In the genomic region with DNA sequence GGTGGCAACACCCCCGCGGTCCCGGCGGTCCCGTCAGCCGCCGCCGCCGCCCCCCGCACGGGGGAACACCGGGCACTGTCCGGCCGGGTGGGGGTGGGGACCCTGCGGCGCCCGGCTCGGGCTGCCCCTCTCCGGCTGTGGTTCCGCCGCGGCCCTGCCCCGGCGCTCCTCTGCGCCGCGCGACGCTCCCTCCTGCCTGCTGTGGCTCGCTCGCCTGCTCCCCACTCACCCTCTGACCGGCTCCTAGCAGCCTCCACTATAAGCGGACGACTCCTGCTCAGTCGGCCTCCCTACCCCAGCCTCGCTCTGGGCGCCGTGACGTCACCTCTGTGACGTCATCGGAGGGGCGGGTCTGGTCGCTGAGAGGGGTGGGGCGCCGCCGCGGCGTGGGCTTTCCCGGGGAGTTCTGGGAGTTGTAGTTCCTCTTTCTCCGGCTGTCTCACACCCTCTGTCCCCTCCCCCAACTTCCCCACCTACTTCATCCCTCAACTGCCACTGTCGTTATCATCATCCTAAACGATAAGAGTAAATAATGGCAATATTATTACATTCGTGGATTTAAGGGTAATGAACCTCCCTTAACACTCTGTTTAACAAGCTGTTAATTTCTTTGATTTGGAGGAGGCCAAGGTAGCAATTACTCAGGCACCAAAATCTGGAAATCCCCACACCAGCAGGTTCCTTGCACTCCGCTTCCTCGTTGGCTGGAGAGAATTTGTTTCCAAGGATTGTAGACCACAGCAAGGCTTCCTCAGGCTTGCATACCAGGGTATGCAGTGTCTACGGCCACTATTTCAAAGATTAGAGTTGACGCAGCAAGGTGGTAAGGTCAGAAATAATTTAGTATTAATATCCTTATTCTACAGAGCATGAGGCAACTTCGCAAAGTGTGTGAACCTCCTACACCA, we compare ENCODE assay signal across 8 cellular contexts. TPM values are rescaled to one million over a fixed set of nuclear protein-coding genes. Genes with fewer than 3 reads are reported as not detected.
DNase-seq lines count a peak whose midpoint lies in the region; ATAC-seq and TF ChIP-seq lines count a peak whose summit lies in the region.

UBE2H (minus strand) TSS at position 308 of the 908 bp plus-strand sequence. CDS start 405 bp downstream, outside the sequence.

- H3K36me3 ChIP-seq in upper lobe of right lung, result no peaks in the 10 kb centered on the region

- peak; percentile 65 for ATAC-seq in HG02763 (IDR thresholded peaks at IDR 0.05; ENCODE audit: unreplicated experiment)
- ATAC-seq in left cardiac atrium, result peak; percentile 91 to 93
- ATAC-seq in upper lobe of right lung, result peak; percentile 91

- H3K9me3 Mint-ChIP-seq in T-helper 1 cell treated with Interleukin-12 subunit alpha and Interleukin-12 subunit beta and Interleukin-4 antibody, amounts not matched to agents 30 μg/mL and 1 μg/mL, for 36 hours, result no peaks in the 10 kb centered on the region
- H3K9me3 Mint-ChIP-seq in progenitor cell of endocrine pancreas (ENCODE audit: low read depth), result no peaks in the 10 kb centered on the region

- no peaks in the 10 kb centered on the region for H3K27me3 ChIP-seq in upper lobe of right lung

- peaks cover 4% of the 10 kb centered on the region for H3K4me1 Mint-ChIP-seq in T-helper 1 cell treated with Interleukin-12 subunit alpha and Interleukin-12 subunit beta and Interleukin-4 antibody, amounts not matched to agents 30 μg/mL and 1 μg/mL, for 36 hours (ENCODE audit: low read depth)
- peaks cover 16% of the 10 kb centered on the region for H3K4me1 Mint-ChIP-seq in progenitor cell of endocrine pancreas (ENCODE audit: low read depth)

- peaks cover 1% of the 10 kb centered on the region for H3K36me3 Mint-ChIP-seq in T-helper 1 cell treated with Interleukin-12 subunit alpha and Interleukin-12 subunit beta and Interleukin-4 antibody, amounts not matched to agents 30 μg/mL and 1 μg/mL, for 36 hours (ENCODE audit: low read depth)
- H3K36me3 Mint-ChIP-seq in progenitor cell of endocrine pancreas (ENCODE audit: insufficient read depth), result no peaks in the 10 kb centered on the region

- peak within 1 kb of the TSS; percentile 91 for H3K27ac ChIP-seq in upper lobe of right lung

- H3K27me3 Mint-ChIP-seq in T-helper 1 cell treated with Interleukin-12 subunit alpha and Interleukin-12 subunit beta and Interleukin-4 antibody, amounts not matched to agents 30 μg/mL and 1 μg/mL, for 36 hours (ENCODE audit: low read depth), result no peaks in the 10 kb centered on the region
- no peaks in the 10 kb centered on the region for H3K27me3 Mint-ChIP-seq in progenitor cell of endocrine pancreas

- intact Hi-C loops in left cardiac atrium (cut with DNase I), result loop anchor here in 1 of 2 donors (5.0 kb wide), 1 partner anchor 86 kb away; no protein-coding TSS in a partner anchor
- intact Hi-C loops in upper lobe of right lung (cut with DNase I), result no loop called here

- H3K4me3 Mint-ChIP-seq in T-helper 1 cell treated with Interleukin-12 subunit alpha and Interleukin-12 subunit beta and Interleukin-4 antibody, amounts not matched to agents 30 μg/mL and 1 μg/mL, for 36 hours, result peak within 1 kb of the TSS; percentile 99
- peak within 1 kb of the TSS; percentile 96 for H3K4me3 Mint-ChIP-seq in progenitor cell of endocrine pancreas (ENCODE audit: low read depth)

- TF ChIP-seq CTCF in GM12864 (IDR thresholded peaks at IDR 0.05; ENCODE audit: low read depth, low read length, missing control alignments) (no peak), progenitor cell of endocrine pancreas (IDR thresholded peaks at IDR 0.05; ENCODE audit: unreplicated experiment) (no peak), upper lobe of right lung (IDR thresholded peaks at IDR 0.05) (no peak)

- no peaks in the 10 kb centered on the region for H3K9me3 ChIP-seq in upper lobe of right lung

- H3K27ac Mint-ChIP-seq in T-helper 1 cell treated with Interleukin-12 subunit alpha and Interleukin-12 subunit beta and Interleukin-4 antibody, amounts not matched to agents 30 μg/mL and 1 μg/mL, for 36 hours, result peak within 1 kb of the TSS; percentile 97
- peak within 1 kb of the TSS; percentile 99 for H3K27ac Mint-ChIP-seq in progenitor cell of endocrine pancreas

- H3K4me3 ChIP-seq in GM12864 (ENCODE audit: low read depth, low read length) (peak within 1 kb of the TSS; percentile 64), upper lobe of right lung (peak within 1 kb of the TSS; percentile 87)

- DNase-seq in GM12864 (ENCODE audit: low read depth), result peak; percentile 66
- DNase-seq in NCI-H146 treated with DMSO at 0.1 percent for 48 hours (lab: John Stamatoyannopoulos, UW; ENCODE audit: unreplicated experiment), result peak; percentile 85
- peak; percentile 87 for DNase-seq in amniotic epithelial cell (ENCODE audit: low read depth)
- DNase-seq in left cardiac atrium, result peak; percentile 91
- DNase-seq in progenitor cell of endocrine pancreas (ENCODE audit: low spot score, unreplicated experiment), result peak; percentile 91
- peak; percentile 94 for DNase-seq in upper lobe of right lung

- H3K4me1 ChIP-seq in upper lobe of right lung, result peaks cover 23% of the 10 kb centered on the region

RNA-seq across cellular contexts. Expression of gene UBE2H, which starts in this region (rescaled TPM):
- total RNA-seq in left cardiac atrium (10 to 100 TPM; 65.5 to 77.8 TPM), progenitor cell of endocrine pancreas (87.6 and 99.1 TPM in 2 replicates), upper lobe of right lung (69.1 TPM)

Comparison
In these comparisons a context has a peak if more than half of its experiments do, and no peak if none do; other contexts are left out.
1. Peak in every context shown above with its lines: DNase-seq, ATAC-seq, H3K4me3 ChIP-seq and H3K27ac ChIP-seq.